In genomic region chr20:43558412-43559146, GRCh38 we compare ENCODE assay signal across 12 cellular contexts. TPM values are rescaled to one million over a fixed set of nuclear protein-coding genes. Genes with fewer than 3 reads are reported as not detected.
DNase-seq lines count a peak whose midpoint lies in the region; ATAC-seq, FAIRE-seq and TF ChIP-seq lines count a peak whose summit lies in the region.
"Had no signal": no experiment of that assay in that cellular context is flagged by ENCODE, and none has a peak within 500 bp of the region (broad histone marks: within the 10 kb centered on the region; RNA-seq: fewer than 3 reads in every experiment).

SGK2 (plus strand) TSS chr20:43559027; CDS start chr20:43566496, 7,469 bp downstream.

- 0 out of 2 replicates have a peak within 1 kb of the TSS, but pooled peaks have one; percentile 1 for H3K9ac ChIP-seq in HCT116 (ENCODE audit: low read length)

- H4K20me1 ChIP-seq in HCT116 (ENCODE audit: insufficient read depth), result no peaks in the 10 kb centered on the region

- intact Hi-C loops in HCT116 (cut with micrococcal nuclease), result no loop called here
- intact Hi-C loops in sciatic nerve (cut with DNase I), result no loop called here

- H3K9me3 ChIP-seq in HCT116 (ENCODE audit: control insufficient read depth in 1 of 2, insufficient read depth in 1 of 2, low read depth in 1 of 2, low read length in 2 of 2), result no peaks in the 10 kb centered on the region
- H3K9me3 ChIP-seq: heart left ventricle, psoas muscle had no signal

- TF ChIP-seq CTCF in HCT116 (IDR thresholded peaks at IDR 0.05 in 2 of 3, conservative IDR thresholded peaks at IDR 0.05 in 1 of 3; ENCODE audit: borderline replicate concordance in 1 of 3, insufficient read depth in 1 of 3, low read depth in 2 of 3, low read length in 2 of 3), result no peak
- no peak for TF ChIP-seq CTCF in D721Med (IDR thresholded peaks at IDR 0.05; ENCODE audit: insufficient read depth, missing control alignments)

- H3K79me2 ChIP-seq in HCT116 (ENCODE audit: insufficient read depth, low read length), result no peaks in the 10 kb centered on the region

- H2AFZ ChIP-seq in HCT116 (ENCODE audit: low read depth, low read length, poor library complexity, severe bottlenecking), result no peak within 1 kb of the TSS

- DNase-seq in HCT116 (ENCODE audit: low read depth, low spot score) (no peak), amniotic stem cell (lab: John Stamatoyannopoulos, UW) (peak; percentile 40), kidney tubule cell (ENCODE audit: low spot score) (peak; percentile 94), sciatic nerve (ENCODE audit: low spot score) (no peak), D721Med (ENCODE audit: insufficient read length, low spot score) (no peak)
- DNase-seq: GDM1, heart left ventricle, NCI-H1105 treated with DMSO at 0.1 percent for 48 hours, psoas muscle had no signal

- no peak for FAIRE-seq in D721Med (lab: Jason Lieb, UNC)

- peak within 1 kb of the TSS; percentile 32; the same call in 1 of the 2 replicates for H3K27ac ChIP-seq in HCT116 (ENCODE audit: low read depth, low read length)
- H3K27ac ChIP-seq: heart left ventricle, psoas muscle had no signal

- CTCF ChIA-PET in HCT116 (lab: Charles Lee), result interaction anchor here (1.1 kb wide), 1 partner anchor 133 kb away, joined by 4 read pairs; no protein-coding TSS in a partner anchor

- no peaks in the 10 kb centered on the region for H3K36me3 ChIP-seq in HCT116 (ENCODE audit: control insufficient read depth in 1 of 2, insufficient read depth in 2 of 2, low read length in 2 of 2)
- H3K36me3 ChIP-seq: heart left ventricle had no signal

- H3K9me2 ChIP-seq in HCT116 (ENCODE audit: insufficient read depth), result no peaks in the 10 kb centered on the region

- no peak within 1 kb of the TSS for H3K4me3 ChIP-seq in HCT116 (replicated peaks in 1 of 2; ENCODE audit: low read depth in 1 of 2, low read length in 2 of 2)
- H3K4me3 ChIP-seq: heart left ventricle, psoas muscle had no signal

- RAD21 ChIA-PET in HCT116 (lab: Charles Lee; ENCODE audit: low non-redundant PET in 1 of 2, low total read pairs in 2 of 2, uncharacterized antibody in 2 of 2, unreplicated experiment in 2 of 2), result no interaction called here

- peak within 1 kb of the TSS; percentile 43 for H3K4me2 ChIP-seq in HCT116 (ENCODE audit: low read length)

- H3K4me1 ChIP-seq in HCT116 (ENCODE audit: control insufficient read depth in 1 of 2, insufficient read depth in 2 of 2, low read length in 2 of 2), result peaks cover 10 to 20% of the 10 kb centered on the region in 2 experiments
- H3K4me1 ChIP-seq: psoas muscle had no signal

- BruUV-seq in HCT116 (replicated peaks; lab: Mats Ljungman, UMichigan), result no TSS peak

- TF ChIP-seq POLR2A in HCT116 (IDR thresholded peaks at IDR 0.05; ENCODE audit: borderline replicate concordance, extremely low read depth, insufficient read depth, insufficient read length), result no peak

- ATAC-seq in HCT116 (peak; percentile 60; the same call in 1 of the 2 replicates), sciatic nerve (peak; percentile 41), HG02763 (IDR thresholded peaks at IDR 0.05; ENCODE audit: unreplicated experiment) (no peak), HG02840 (IDR thresholded peaks at IDR 0.05; ENCODE audit: low FRiP score, unreplicated experiment) (no peak), HG03045 (IDR thresholded peaks at IDR 0.05; ENCODE audit: unreplicated experiment) (no peak)
- ATAC-seq: psoas muscle had no signal

- POLR2A ChIA-PET in HCT116 (lab: Charles Lee), result no interaction called here

- no peak for TF ChIP-seq RAD21 in HCT116 (IDR thresholded peaks at IDR 0.05; ENCODE audit: low read depth)

- no peaks in the 10 kb centered on the region for H3K27me3 ChIP-seq in HCT116 (ENCODE audit: insufficient read depth, low read length)
- H3K27me3 ChIP-seq: heart left ventricle had no signal

TF ChIP-seq in HCT116, 20 proteins besides CTCF, POLR2A, EP300 and RAD21:
- TF ChIP-seq, protein P1, sequence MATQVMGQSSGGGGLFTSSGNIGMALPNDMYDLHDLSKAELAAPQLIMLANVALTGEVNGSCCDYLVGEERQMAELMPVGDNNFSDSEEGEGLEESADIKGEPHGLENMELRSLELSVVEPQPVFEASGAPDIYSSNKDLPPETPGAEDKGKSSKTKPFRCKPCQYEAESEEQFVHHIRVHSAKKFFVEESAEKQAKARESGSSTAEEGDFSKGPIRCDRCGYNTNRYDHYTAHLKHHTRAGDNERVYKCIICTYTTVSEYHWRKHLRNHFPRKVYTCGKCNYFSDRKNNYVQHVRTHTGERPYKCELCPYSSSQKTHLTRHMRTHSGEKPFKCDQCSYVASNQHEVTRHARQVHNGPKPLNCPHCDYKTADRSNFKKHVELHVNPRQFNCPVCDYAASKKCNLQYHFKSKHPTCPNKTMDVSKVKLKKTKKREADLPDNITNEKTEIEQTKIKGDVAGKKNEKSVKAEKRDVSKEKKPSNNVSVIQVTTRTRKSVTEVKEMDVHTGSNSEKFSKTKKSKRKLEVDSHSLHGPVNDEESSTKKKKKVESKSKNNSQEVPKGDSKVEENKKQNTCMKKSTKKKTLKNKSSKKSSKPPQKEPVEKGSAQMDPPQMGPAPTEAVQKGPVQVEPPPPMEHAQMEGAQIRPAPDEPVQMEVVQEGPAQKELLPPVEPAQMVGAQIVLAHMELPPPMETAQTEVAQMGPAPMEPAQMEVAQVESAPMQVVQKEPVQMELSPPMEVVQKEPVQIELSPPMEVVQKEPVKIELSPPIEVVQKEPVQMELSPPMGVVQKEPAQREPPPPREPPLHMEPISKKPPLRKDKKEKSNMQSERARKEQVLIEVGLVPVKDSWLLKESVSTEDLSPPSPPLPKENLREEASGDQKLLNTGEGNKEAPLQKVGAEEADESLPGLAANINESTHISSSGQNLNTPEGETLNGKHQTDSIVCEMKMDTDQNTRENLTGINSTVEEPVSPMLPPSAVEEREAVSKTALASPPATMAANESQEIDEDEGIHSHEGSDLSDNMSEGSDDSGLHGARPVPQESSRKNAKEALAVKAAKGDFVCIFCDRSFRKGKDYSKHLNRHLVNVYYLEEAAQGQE (IDR thresholded peaks at IDR 0.05; ENCODE audit: low read depth), result no peak

RNA-seq across cellular contexts. Expression of gene SGK2, which starts in this region (rescaled TPM):
- total RNA-seq in HCT116 (2021; ENCODE audit: unreplicated experiment) (2.3 TPM), sciatic nerve (7.7 TPM)
- polyA plus RNA-seq in HCT116 (2012), result 2.2 TPM in 2 replicates

Comparison
In these comparisons a context has a peak if more than half of its experiments do, and no peak if none do; other contexts are left out.
1. ATAC-seq: peak in HCT116 (single experiment) and sciatic nerve (single experiment); none in HG02763 (single experiment), HG02840 (single experiment) and HG03045 (single experiment).
2. DNase-seq: peak in amniotic stem cell (single experiment) and kidney tubule cell (single experiment); none in HCT116 (single experiment), sciatic nerve (single experiment) and D721Med (single experiment).